In genomic region chr2:71718686-71719085, GRCh38 we compare ENCODE assay signal across 15 cellular contexts.
A peak's percentile ranks its signal among the peaks of the same experiment; 100 is the strongest.
DNase-seq lines count a peak whose midpoint lies in the region; ATAC-seq and TF ChIP-seq lines count a peak whose summit lies in the region.
"Had no signal": no experiment of that assay in that cellular context is flagged by ENCODE, and none has a peak within 500 bp of the region (broad histone marks: within the 10 kb centered on the region; RNA-seq: fewer than 3 reads in every experiment).

No MANE protein-coding gene starts in this region.

- ATAC-seq in heart right ventricle (no peak), gastrocnemius medialis (no peak), HG02759 (IDR thresholded peaks at IDR 0.05; ENCODE audit: unreplicated experiment) (no peak), HG02610 (IDR thresholded peaks at IDR 0.05; ENCODE audit: unreplicated experiment) (no peak)
- ATAC-seq in activated CD4-positive, CD25-positive, alpha-beta regulatory T cell treated with anti-CD3 and anti-CD28 coated beads, Interleukin-2, amount 50 U/mL, for 24 hours, result no peak
- ATAC-seq: GM23338 had no signal

- TF ChIP-seq CTCF in heart right ventricle (IDR thresholded peaks at IDR 0.05), result no peak
- TF ChIP-seq CTCF in chondrocyte (IDR thresholded peaks at IDR 0.05), result no peak
- no peak for TF ChIP-seq CTCF in gastrocnemius medialis (IDR thresholded peaks at IDR 0.05 in 4 of 5, conservative IDR thresholded peaks at IDR 0.05 in 1 of 5)

- peaks cover 7% of the 10 kb centered on the region for H3K9me3 Mint-ChIP-seq in chondrocyte (ENCODE audit: low read depth)

- no peak overlapping the region for H3K4me3 ChIP-seq in heart right ventricle
- H3K4me3 ChIP-seq in gastrocnemius medialis, result no peak overlapping the region
- H3K4me3 ChIP-seq: GM23338 had no signal

- peak overlapping the region; percentile 62 for H3K27ac Mint-ChIP-seq in chondrocyte (ENCODE audit: unreplicated experiment)
- H3K27ac Mint-ChIP-seq: CD4-positive, alpha-beta memory T cell; GM23338 had no signal

- H3K4me3 Mint-ChIP-seq in chondrocyte (ENCODE audit: unreplicated experiment), result no peak overlapping the region
- H3K4me3 Mint-ChIP-seq: CD4-positive, alpha-beta memory T cell; GM23338 had no signal

- H3K4me1 Mint-ChIP-seq in chondrocyte (ENCODE audit: low read depth), result no peaks in the 10 kb centered on the region
- H3K4me1 Mint-ChIP-seq: CD4-positive, alpha-beta memory T cell; GM23338 had no signal

- 54 to 56% methylated on average over 1 of the region's 1 CpG for WGBS in heart right ventricle, 2 donors

- H3K27me3 ChIP-seq in heart right ventricle (no peaks in the 10 kb centered on the region), gastrocnemius medialis (no peaks in the 10 kb centered on the region)

- no peaks in the 10 kb centered on the region for H3K36me3 ChIP-seq in heart right ventricle
- H3K36me3 ChIP-seq in gastrocnemius medialis, result no peaks in the 10 kb centered on the region

- TF ChIP-seq POLR2A in gastrocnemius medialis (IDR thresholded peaks at IDR 0.05), result no peak

- peak overlapping the region in 1 of 10 donors; percentile 80 for H3K27ac ChIP-seq in heart right ventricle
- H3K27ac ChIP-seq in gastrocnemius medialis, result peak overlapping the region; percentile 82 to 90 (median 86)
- H3K27ac ChIP-seq: HL-60 had no signal

- in situ Hi-C loops in gastrocnemius medialis (cut with MboI; ENCODE audit: low sequenced_read_pairs in 4 of 4), result no loop called here

- peaks cover 1% of the 10 kb centered on the region for H3K36me3 Mint-ChIP-seq in chondrocyte (ENCODE audit: low read depth)
- H3K36me3 Mint-ChIP-seq: CD4-positive, alpha-beta memory T cell had no signal

- H3K9me3 ChIP-seq in heart right ventricle (peaks cover 0 to 3% (median 0%) of the 10 kb centered on the region in 11 donors), gastrocnemius medialis (no peaks in the 10 kb centered on the region)

- DNase-seq in cardiac septum (ENCODE audit: low spot score) (peak; percentile 6), heart right ventricle (no peak), chondrocyte (ENCODE audit: low spot score) (no peak), gastrocnemius medialis (no peak)
- DNase-seq: 8988T; AML-193; C1 segment of cervical spinal cord; CD4-positive, alpha-beta memory T cell; DMS79; H7 had no signal

- intact Hi-C loops in cardiac septum (cut with DNase I), result loop anchor here (5.0 kb wide), 1 partner anchor 79 kb away; no protein-coding TSS in a partner anchor
- intact Hi-C loops in heart right ventricle (cut with DNase I), result loop anchor here in 1 of 10 donors (5.0 to 10.0 kb wide), 2 partner anchors 101 to 166 kb away; no protein-coding TSS in a partner anchor
- intact Hi-C loops in gastrocnemius medialis (cut with DNase I; ENCODE audit: low total_unique reads), result loop anchor here (10.0 kb wide), 1 partner anchor 264 kb away; the partner anchor contains the start of gene DYSF

- no peaks in the 10 kb centered on the region for H3K27me3 Mint-ChIP-seq in chondrocyte (ENCODE audit: low read depth)

- H3K4me1 ChIP-seq in heart right ventricle (peaks cover 33 to 79% (median 60%) of the 10 kb centered on the region in 9 donors), gastrocnemius medialis (peaks cover 79 to 80% of the 10 kb centered on the region in 2 donors)
